Comparison of ENCODE assay signal across 14 cellular contexts in genomic region chr3:34742151-34742550, GRCh38.
DNase-seq lines count a peak whose midpoint lies in the region; ATAC-seq lines count a peak whose summit lies in the region.
"Had no signal": no experiment of that assay in that cellular context is flagged by ENCODE, and none has a peak within 500 bp of the region (broad histone marks: within the 10 kb centered on the region; RNA-seq: fewer than 3 reads in every experiment).

No MANE protein-coding gene starts in this region.

- DNase-seq in G401 (ENCODE audit: low spot score) (peak; percentile 17), LHCN-M2 (ENCODE audit: low read depth) (peak; percentile 48), myocyte (ENCODE audit: low read depth) (peak; percentile 96), NCI-H510A (lab: John Stamatoyannopoulos, UW) (no peak)
- DNase-seq: Calu3; CD4-positive, alpha-beta memory T cell; COR-L47; DMS53; DMS79 treated with DMSO at 0.1 percent for 48 hours; H9 had no signal

- in situ Hi-C loops in G401 (cut with HindIII; ENCODE audit: low sequenced_read_pairs), result no loop called here

- ATAC-seq in HG02970 (IDR thresholded peaks at IDR 0.05; ENCODE audit: low FRiP score, unreplicated experiment), result no peak
- ATAC-seq in GM19035 (IDR thresholded peaks at IDR 0.05; ENCODE audit: unreplicated experiment), result no peak
- ATAC-seq: GM23338, HCT116 had no signal
